33 cellular contexts compared by ENCODE assay signal in the genomic region with DNA sequence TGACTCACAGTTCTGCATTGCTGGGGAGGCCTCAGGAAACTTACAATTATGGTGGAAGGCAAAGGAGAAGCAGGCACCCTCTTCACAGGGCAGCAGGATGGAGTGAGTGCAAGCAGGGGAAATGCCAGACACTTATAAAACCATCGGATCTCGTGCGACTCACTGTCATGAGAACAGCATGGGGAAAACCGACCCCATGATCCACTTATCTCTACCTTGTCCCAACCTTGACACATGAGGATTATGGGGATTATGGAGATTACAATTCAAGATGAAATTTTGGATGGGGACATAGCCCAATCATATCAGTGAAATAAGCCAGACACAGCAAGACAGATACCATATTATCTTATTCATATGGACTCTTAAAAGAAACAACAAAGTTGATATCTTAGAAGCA.
"Had no signal": no experiment of that assay in that cellular context is flagged by ENCODE, and none has a peak within 500 bp of the region (broad histone marks: within the 10 kb centered on the region; RNA-seq: fewer than 3 reads in every experiment).

No MANE protein-coding gene starts in this region.

- H3K9ac ChIP-seq: parathyroid adenoma had no signal

- H3K9me3 ChIP-seq: neutrophil, ovary, psoas muscle, right lobe of liver, sigmoid colon, spleen, suprapubic skin, testis, tibial artery, transverse colon, upper lobe of right lung, uterus had no signal

- H3K4me1 ChIP-seq: parathyroid adenoma, psoas muscle, right lobe of liver, sigmoid colon, spleen, suprapubic skin, testis, tibial artery, transverse colon, upper lobe of right lung, uterus had no signal

- DNase-seq: naive thymus-derived CD4-positive, alpha-beta T cell; nephron progenitor cell; nucleus accumbens; ovary; posterior cingulate gyrus; psoas muscle; right cardiac atrium; right lobe of liver; sigmoid colon; small intestine; spleen; stimulated activated CD4-positive, alpha-beta T cell treated with anti-CD3 and anti-CD28 coated beads, Interleukin-12 subunit alpha, Interleukin-12 subunit beta, amount 100 ng/mL, for 4 hours; stimulated activated CD4-positive, alpha-beta T cell treated with anti-CD3 and anti-CD28 coated beads, Interleukin-1b, Interleukin-23, amount 100 ng/mL, for 48 hours; stimulated activated CD4-positive, alpha-beta T cell treated with anti-CD3 and anti-CD28 coated beads, Interleukin-4, amount 100 ng/mL, for 1 hour; stimulated activated CD4-positive, alpha-beta T cell treated with anti-CD3 and anti-CD28 coated beads, Interleukin-4, amount 100 ng/mL, for 4 hours; stimulated activated CD8-positive, alpha-beta memory T cell treated with anti-CD3 and anti-CD28 coated beads, Interleukin-4, amount 100 ng/mL, for 48 hours; stimulated activated naive CD4-positive, alpha-beta T cell; stimulated activated naive CD8-positive, alpha-beta T cell treated with anti-CD3 and anti-CD28 coated beads, Interleukin-15, amount 100 ng/mL, for 72 hours; stimulated activated naive CD8-positive, alpha-beta T cell treated with anti-CD3 and anti-CD28 coated beads, Interleukin-15, Interleukin-2, amounts not matched to agents 100 U/mL and 50 U/mL, for 24 hours; substantia nigra; testis; tibial artery; transverse colon; upper lobe of right lung; uterus had no signal

- H3K9me3 Mint-ChIP-seq: naive thymus-derived CD4-positive, alpha-beta T cell; natural killer cell treated with Interleukin-12 subunit alpha and Interleukin-12 subunit beta and Interleukin-15 and Interleukin-18, amount 100 ng/mL, for 72 hours; neural crest cell; stimulated activated naive CD8-positive, alpha-beta T cell treated with anti-CD3 and anti-CD28 coated beads, Interleukin-15, amount 100 ng/mL, for 72 hours; type B pancreatic cell had no signal

- H3K36me3 ChIP-seq: neutrophil, ovary, right lobe of liver, sigmoid colon, spleen, suprapubic skin, tibial artery, transverse colon, upper lobe of right lung, uterus had no signal

- H3K27me3 Mint-ChIP-seq: progenitor cell of endocrine pancreas, type B pancreatic cell had no signal

- H3K27me3 ChIP-seq: neutrophil, ovary, right lobe of liver, sigmoid colon, spleen, suprapubic skin, testis, tibial artery, transverse colon, upper lobe of right lung, uterus had no signal

- H3K27ac ChIP-seq: neutrophil, ovary, parathyroid adenoma, psoas muscle, right lobe of liver, sigmoid colon, spleen, suprapubic skin, testis, tibial artery, transverse colon, upper lobe of right lung, uterus had no signal

- H3K36me3 Mint-ChIP-seq: naive thymus-derived CD4-positive, alpha-beta T cell; natural killer cell treated with Interleukin-12 subunit alpha and Interleukin-12 subunit beta and Interleukin-15 and Interleukin-18, amount 100 ng/mL, for 72 hours; stimulated activated memory B cell treated with anti-CD40 and anti-IgM and Interleukin-4, amounts not matched to agents 10 μg/mL and 1 μg/mL and 100 μg/mL, for 72 hours; type B pancreatic cell had no signal

- H3K79me2 ChIP-seq: parathyroid adenoma had no signal

- H2AFZ ChIP-seq: parathyroid adenoma had no signal

- H3K4me1 Mint-ChIP-seq: neural crest cell; stimulated activated memory B cell treated with anti-CD40 and anti-IgM and Interleukin-4, amounts not matched to agents 10 μg/mL and 1 μg/mL and 100 μg/mL, for 72 hours; stimulated activated naive CD8-positive, alpha-beta T cell treated with anti-CD3 and anti-CD28 coated beads, Interleukin-15, amount 100 ng/mL, for 72 hours had no signal

- H3K4me3 ChIP-seq: ovary, psoas muscle, right lobe of liver, sigmoid colon, spleen, suprapubic skin, testis, tibial artery, transverse colon, upper lobe of right lung, uterus had no signal

- H3K4me3 Mint-ChIP-seq: naive thymus-derived CD4-positive, alpha-beta T cell; natural killer cell treated with Interleukin-12 subunit alpha and Interleukin-12 subunit beta and Interleukin-15 and Interleukin-18, amount 100 ng/mL, for 72 hours; nephron progenitor cell; neural crest cell; stimulated activated memory B cell treated with anti-CD40 and anti-IgM and Interleukin-4, amounts not matched to agents 10 μg/mL and 1 μg/mL and 100 μg/mL, for 72 hours; stimulated activated naive CD8-positive, alpha-beta T cell treated with anti-CD3 and anti-CD28 coated beads, Interleukin-15, amount 100 ng/mL, for 72 hours; type B pancreatic cell had no signal

- H3K27ac Mint-ChIP-seq: naive thymus-derived CD4-positive, alpha-beta T cell; natural killer cell treated with Interleukin-12 subunit alpha and Interleukin-12 subunit beta and Interleukin-15 and Interleukin-18, amount 100 ng/mL, for 72 hours; nephron progenitor cell; progenitor cell of endocrine pancreas; stimulated activated memory B cell treated with anti-CD40 and anti-IgM and Interleukin-4, amounts not matched to agents 10 μg/mL and 1 μg/mL and 100 μg/mL, for 72 hours; stimulated activated naive CD8-positive, alpha-beta T cell treated with anti-CD3 and anti-CD28 coated beads, Interleukin-15, amount 100 ng/mL, for 72 hours; type B pancreatic cell had no signal
